ENCODE assay signal across 28 cellular contexts in genomic region chr1:22366346-22366745, GRCh38.
"Had no signal": no experiment of that assay in that cellular context is flagged by ENCODE, and none has a peak within 500 bp of the region (broad histone marks: within the 10 kb centered on the region; RNA-seq: fewer than 3 reads in every experiment).

No MANE protein-coding gene starts in this region.

- DNase-seq: naive thymus-derived CD8-positive, alpha-beta T cell; nephron progenitor cell; nucleus accumbens; psoas muscle; right cardiac atrium; right lobe of liver; sigmoid colon; small intestine; stimulated activated CD4-positive, alpha-beta T cell treated with anti-CD3 and anti-CD28 coated beads, Interleukin-15, amount 100 ng/mL, for 24 hours; stimulated activated CD4-positive, alpha-beta T cell treated with anti-CD3 and anti-CD28 coated beads, Interleukin-2, amount 100 ng/mL, for 24 hours; stimulated activated CD4-positive, alpha-beta T cell treated with anti-CD3 and anti-CD28 coated beads, Interleukin-2, amount 100 ng/mL, for 48 hours; stimulated activated CD4-positive, alpha-beta T cell treated with anti-CD3 and anti-CD28 coated beads, Interleukin-4, amount 100 ng/mL, for 24 hours; stimulated activated naive B cell treated with anti-CD40 and anti-IgM and Interleukin-4, amounts not matched to agents 10 μg/mL and 1 μg/mL and 100 μg/mL, for 72 hours; stimulated activated naive CD4-positive, alpha-beta T cell treated with Interleukin-2 at 50 U/mL for 16 hours; stomach; thyroid gland; trophoblast cell; upper lobe of left lung; uterus had no signal

- H3K9me3 Mint-ChIP-seq: naive thymus-derived CD8-positive, alpha-beta T cell; natural killer cell treated with Interleukin-12 subunit alpha and Interleukin-12 subunit beta and Interleukin-15 and Interleukin-18, amount 100 ng/mL, for 72 hours; nephron progenitor cell; neural crest cell; stimulated activated effector memory CD8-positive, alpha-beta T cell treated with anti-CD3 and anti-CD28 coated beads, Interleukin-12 subunit alpha, Interleukin-12 subunit beta, amount 100 ng/mL, for 72 hours; stimulated activated naive B cell treated with anti-CD40 and anti-IgM and Interleukin-4, amounts not matched to agents 10 μg/mL and 1 μg/mL and 100 μg/mL, for 72 hours; stimulated activated naive CD8-positive, alpha-beta T cell treated with anti-CD3 and anti-CD28 coated beads, Interleukin-15, Interleukin-2, amounts not matched to agents 100 ng/mL and 50 ng/mL, for 24 hours had no signal

- H3K4me3 Mint-ChIP-seq: naive thymus-derived CD8-positive, alpha-beta T cell; natural killer cell treated with Interleukin-12 subunit alpha and Interleukin-12 subunit beta and Interleukin-15 and Interleukin-18, amount 100 ng/mL, for 72 hours; nephron progenitor cell; neural crest cell; stimulated activated effector memory CD8-positive, alpha-beta T cell treated with anti-CD3 and anti-CD28 coated beads, Interleukin-12 subunit alpha, Interleukin-12 subunit beta, amount 100 ng/mL, for 72 hours; stimulated activated naive B cell treated with anti-CD40 and anti-IgM and Interleukin-4, amounts not matched to agents 10 μg/mL and 1 μg/mL and 100 μg/mL, for 72 hours; stimulated activated naive CD8-positive, alpha-beta T cell treated with anti-CD3 and anti-CD28 coated beads, Interleukin-15, Interleukin-2, amounts not matched to agents 100 ng/mL and 50 ng/mL, for 24 hours had no signal

- H3K4me1 ChIP-seq: pancreas, psoas muscle, right lobe of liver, sigmoid colon, stomach, tibial nerve, upper lobe of left lung, uterus had no signal

- H3K36me3 ChIP-seq: neutrophil, pancreas, right lobe of liver, sigmoid colon, stomach, thoracic aorta, thyroid gland, tibial nerve, upper lobe of left lung, uterus had no signal

- H3K27me3 ChIP-seq: pancreas, right lobe of liver, thyroid gland, upper lobe of left lung, uterus had no signal

- FAIRE-seq: pancreas, small intestine had no signal

- H3K4me1 Mint-ChIP-seq: naive thymus-derived CD8-positive, alpha-beta T cell; neural crest cell; stimulated activated effector memory CD8-positive, alpha-beta T cell treated with anti-CD3 and anti-CD28 coated beads, Interleukin-12 subunit alpha, Interleukin-12 subunit beta, amount 100 ng/mL, for 72 hours; stimulated activated naive B cell treated with anti-CD40 and anti-IgM and Interleukin-4, amounts not matched to agents 10 μg/mL and 1 μg/mL and 100 μg/mL, for 72 hours had no signal

- H3K36me3 Mint-ChIP-seq: naive thymus-derived CD8-positive, alpha-beta T cell; natural killer cell treated with Interleukin-12 subunit alpha and Interleukin-12 subunit beta and Interleukin-15 and Interleukin-18, amount 100 ng/mL, for 72 hours; stimulated activated effector memory CD8-positive, alpha-beta T cell treated with anti-CD3 and anti-CD28 coated beads, Interleukin-12 subunit alpha, Interleukin-12 subunit beta, amount 100 ng/mL, for 72 hours; stimulated activated naive B cell treated with anti-CD40 and anti-IgM and Interleukin-4, amounts not matched to agents 10 μg/mL and 1 μg/mL and 100 μg/mL, for 72 hours had no signal

- H3K27ac Mint-ChIP-seq: naive thymus-derived CD8-positive, alpha-beta T cell; natural killer cell treated with Interleukin-12 subunit alpha and Interleukin-12 subunit beta and Interleukin-15 and Interleukin-18, amount 100 ng/mL, for 72 hours; nephron progenitor cell; progenitor cell of endocrine pancreas; stimulated activated effector memory CD8-positive, alpha-beta T cell treated with anti-CD3 and anti-CD28 coated beads, Interleukin-12 subunit alpha, Interleukin-12 subunit beta, amount 100 ng/mL, for 72 hours; stimulated activated naive B cell treated with anti-CD40 and anti-IgM and Interleukin-4, amounts not matched to agents 10 μg/mL and 1 μg/mL and 100 μg/mL, for 72 hours; stimulated activated naive CD8-positive, alpha-beta T cell treated with anti-CD3 and anti-CD28 coated beads, Interleukin-15, Interleukin-2, amounts not matched to agents 100 ng/mL and 50 ng/mL, for 24 hours had no signal

- H3K27ac ChIP-seq: neutrophil, pancreas, psoas muscle, right lobe of liver, sigmoid colon, stomach, thoracic aorta, tibial nerve, upper lobe of left lung, uterus had no signal

- H3K4me3 ChIP-seq: pancreas, psoas muscle, right lobe of liver, sigmoid colon, stomach, thoracic aorta, thyroid gland, tibial nerve, upper lobe of left lung, uterus had no signal

- ATAC-seq: naive thymus-derived CD8-positive, alpha-beta T cell; natural killer cell treated with Interleukin-12 subunit alpha and Interleukin-12 subunit beta and Interleukin-15 and Interleukin-18, amount 100 ng/mL, for 72 hours; psoas muscle; right cardiac atrium; right lobe of liver; stimulated activated effector memory CD8-positive, alpha-beta T cell treated with anti-CD3 and anti-CD28 coated beads, Interleukin-12 subunit alpha, Interleukin-12 subunit beta, amount 100 ng/mL, for 72 hours; stimulated activated naive B cell treated with anti-CD40 and anti-IgM and Interleukin-4, amounts not matched to agents 10 μg/mL and 1 μg/mL and 100 μg/mL, for 72 hours had no signal

- H3K9me3 ChIP-seq: neutrophil, pancreas, psoas muscle, right lobe of liver, sigmoid colon, stomach, thoracic aorta, thyroid gland, tibial nerve, upper lobe of left lung, uterus had no signal
